ENCODE assay signal across 8 cellular contexts in genomic region chr1:221741364-221741970, GRCh38. TPM values are rescaled to one million over a fixed set of nuclear protein-coding genes. Genes with fewer than 3 reads are reported as not detected.
A peak's percentile ranks its signal among the peaks of the same experiment; 100 is the strongest.
DNase-seq lines count a peak whose midpoint lies in the region; ATAC-seq and TF ChIP-seq lines count a peak whose summit lies in the region.

No MANE protein-coding gene starts in this region.

- peaks cover 56% of the 10 kb centered on the region for H3K4me1 ChIP-seq in CD4-positive, CD25-positive, alpha-beta regulatory T cell (ENCODE audit: control insufficient read depth, insufficient read depth, low read length, poor library complexity, severe bottlenecking)
- H3K4me1 ChIP-seq in PC-9 (replicated peaks; ENCODE audit: insufficient read depth) (peaks cover 26% of the 10 kb centered on the region), upper lobe of left lung (peaks cover 18 to 39% (median 20%) of the 10 kb centered on the region in 4 donors)

- H3K4me3 ChIP-seq in CD4-positive, CD25-positive, alpha-beta regulatory T cell (ENCODE audit: low read depth, low read length), result peak overlapping the region; percentile 100
- H3K4me3 ChIP-seq in PC-9, result peak overlapping the region; percentile 70
- H3K4me3 ChIP-seq in upper lobe of left lung, result peak overlapping the region; percentile 58 to 81 (median 79)

- no peak overlapping the region for H3K27ac Mint-ChIP-seq in CD4-positive, CD25-positive, alpha-beta regulatory T cell
- H3K27ac Mint-ChIP-seq in memory B cell, result no peak overlapping the region

- 0 out of 2 replicates have a peak, but pooled peaks have one; percentile 18 for TF ChIP-seq CTCF in PC-9 (conservative IDR thresholded peaks at IDR 0.05)
- no peak for TF ChIP-seq CTCF in upper lobe of left lung (IDR thresholded peaks at IDR 0.05)

- peaks cover 30% of the 10 kb centered on the region for H3K36me3 Mint-ChIP-seq in CD4-positive, CD25-positive, alpha-beta regulatory T cell
- H3K36me3 Mint-ChIP-seq in memory B cell, result peaks cover 11% of the 10 kb centered on the region

- peak overlapping the region; percentile 86 for H3K4me2 ChIP-seq in PC-9

- peaks cover 51% of the 10 kb centered on the region for H3K79me2 ChIP-seq in PC-9 (ENCODE audit: low read depth)

- CTCF ChIA-PET in PC-9 (lab: Charles Lee), result interaction anchor here (0.5 to 1.9 kb wide), 4 partner anchors 198 to 714 kb away, joined by 3 to 9 read pairs (median 6); no protein-coding TSS in a partner anchor

- H3K9me2 ChIP-seq in PC-9 (ENCODE audit: insufficient read depth), result no peaks in the 10 kb centered on the region

- WGBS in upper lobe of left lung, 2 donors, result 1% methylated on average over 14 to 22 of the region's 22 CpGs

- no peaks in the 10 kb centered on the region for H4K20me1 ChIP-seq in PC-9 (ENCODE audit: insufficient read depth)

- POLR2A ChIA-PET in PC-9 (lab: Charles Lee; ENCODE audit: unreplicated experiment), result interaction anchor here (0.5 to 0.9 kb wide), 9 partner anchors 16 to 507 kb away, joined by 3 to 5 read pairs (median 3); no protein-coding TSS in a partner anchor

- H2AFZ ChIP-seq in PC-9, result peak overlapping the region; percentile 75

- no peak overlapping the region for H3K4me3 Mint-ChIP-seq in CD4-positive, CD25-positive, alpha-beta regulatory T cell
- no peak overlapping the region for H3K4me3 Mint-ChIP-seq in memory B cell

- TF ChIP-seq EP300 in upper lobe of left lung (IDR thresholded peaks at IDR 0.05), result no peak

- DNase-seq in CD4-positive, CD25-positive, alpha-beta regulatory T cell, result peak in 1 of 3 donors; percentile 20
- no peak for DNase-seq in PC-9
- peak; percentile 40 for DNase-seq in dedifferentiated amniotic fluid mesenchymal stem cell (ENCODE audit: extremely low spot score)
- DNase-seq in memory B cell (ENCODE audit: low spot score in 2 of 2), result peak; percentile 18 to 36
- DNase-seq in upper lobe of left lung, result peak in 1 of 2 donors; percentile 34
- no peak for DNase-seq in cerebellar nuclear complex (lab: John Stamatoyannopoulos, UW)

- peaks cover 26% of the 10 kb centered on the region for H3K36me3 ChIP-seq in CD4-positive, CD25-positive, alpha-beta regulatory T cell (ENCODE audit: control insufficient read depth, insufficient read depth, low read length)
- H3K36me3 ChIP-seq in PC-9 (ENCODE audit: low read depth) (peaks cover 23% of the 10 kb centered on the region), upper lobe of left lung (peaks cover 0 to 11% (median 1%) of the 10 kb centered on the region in 4 donors)

- no peak for TF ChIP-seq POLR2A in upper lobe of left lung (IDR thresholded peaks at IDR 0.05)

- H3K9me3 ChIP-seq in CD4-positive, CD25-positive, alpha-beta regulatory T cell (ENCODE audit: control insufficient read depth in 2 of 2, low read length in 2 of 2), result no peaks in the 10 kb centered on the region
- H3K9me3 ChIP-seq in PC-9 (ENCODE audit: insufficient read depth, low read depth), result no peaks in the 10 kb centered on the region
- no peaks in the 10 kb centered on the region for H3K9me3 ChIP-seq in upper lobe of left lung

- peaks cover 0 to 34% (median 14%) of the 10 kb centered on the region in 4 donors for H3K4me1 Mint-ChIP-seq in CD4-positive, CD25-positive, alpha-beta regulatory T cell
- H3K4me1 Mint-ChIP-seq in memory B cell, result peaks cover 32% of the 10 kb centered on the region

- no peaks in the 10 kb centered on the region for H3K27me3 ChIP-seq in CD4-positive, CD25-positive, alpha-beta regulatory T cell (ENCODE audit: control insufficient read depth, insufficient read depth, low read length)
- H3K27me3 ChIP-seq in PC-9 (ENCODE audit: insufficient read depth, low read depth) (no peaks in the 10 kb centered on the region), upper lobe of left lung (no peaks in the 10 kb centered on the region)

- no peaks in the 10 kb centered on the region for H3K27me3 Mint-ChIP-seq in CD4-positive, CD25-positive, alpha-beta regulatory T cell
- no peaks in the 10 kb centered on the region for H3K27me3 Mint-ChIP-seq in memory B cell

- ATAC-seq in CD4-positive, CD25-positive, alpha-beta regulatory T cell (ENCODE audit: low read depth in 2 of 2), result peak; percentile 9 to 13
- ATAC-seq in GM19438 (IDR thresholded peaks at IDR 0.05; ENCODE audit: low read depth, unreplicated experiment), result peak; percentile 2
- peak; percentile 0 for ATAC-seq in memory B cell (ENCODE audit: low read depth)
- peak; percentile 7 to 9 for ATAC-seq in upper lobe of left lung (ENCODE audit: low FRiP score in 2 of 2)
- no peak for ATAC-seq in GM19397 (IDR thresholded peaks at IDR 0.05; ENCODE audit: unreplicated experiment)

- H3K27ac ChIP-seq in CD4-positive, CD25-positive, alpha-beta regulatory T cell (ENCODE audit: insufficient read depth, low read length, poor library complexity, severe bottlenecking), result peak overlapping the region; percentile 99
- H3K27ac ChIP-seq in PC-9 (peak overlapping the region; percentile 57), upper lobe of left lung (peak overlapping the region; percentile 99 to 100 (median 99))

- TSS peak; percentile 43 for BruUV-seq in PC-9 (replicated peaks; lab: Mats Ljungman, UMichigan)

- no peaks in the 10 kb centered on the region for H3K9me3 Mint-ChIP-seq in CD4-positive, CD25-positive, alpha-beta regulatory T cell
- no peaks in the 10 kb centered on the region for H3K9me3 Mint-ChIP-seq in memory B cell

- intact Hi-C loops in PC-9 (cut with micrococcal nuclease; ENCODE audit: unreplicated experiment), result loop anchor here (1.0 kb wide), 2 partner anchors 197 to 301 kb away; no protein-coding TSS in a partner anchor

- peaks cover 13% of the 10 kb centered on the region; the same call in 1 of the 2 replicates for H3F3A ChIP-seq in PC-9 (ENCODE audit: insufficient read depth, low read depth)

RNA-seq across cellular contexts. Expression of gene DUSP10, which starts 0.4 kb away (rescaled TPM):
- 251 TPM for total RNA-seq in CD4-positive, CD25-positive, alpha-beta regulatory T cell
- 10 to 100 TPM; 30.7 to 42.4 (median 36.1) TPM for polyA plus RNA-seq in CD4-positive, CD25-positive, alpha-beta regulatory T cell
- total RNA-seq in PC-9 (2021) (7.0 and 8.7 TPM in 2 replicates), upper lobe of left lung (10 to 100 TPM in 5 of 6 donors, 1 to 10 TPM in 1; 7.7 to 13.7 (median 11.9) TPM)

Comparison
In these comparisons a context has a peak if more than half of its experiments do, and no peak if none do; other contexts are left out.
1. DNase-seq: peak in dedifferentiated amniotic fluid mesenchymal stem cell (single experiment) and memory B cell (2 of 2); none in PC-9 (0 of 2) and cerebellar nuclear complex (0 of 2).
2. RNA of gene DUSP10, which starts 0.4 kb away (total RNA-seq): 251 TPM in CD4-positive, CD25-positive, alpha-beta regulatory T cell (single experiment); 7.7 to 13.7 TPM in upper lobe of left lung and 7.0 to 8.7 TPM in PC-9; every median in the first group is over 10 times any median in the second.
3. Peak in every context shown above with its lines, with median percentiles within 50 percentile points of each other: H3K27ac ChIP-seq and H3K4me3 ChIP-seq.